Comparison of ENCODE assay signal across 13 cellular contexts in genomic region chr16:81403208-81403600, GRCh38. TPM values are rescaled to one million over a fixed set of nuclear protein-coding genes. Genes with fewer than 3 reads are reported as not detected.
A peak's percentile ranks its signal among the peaks of the same experiment; 100 is the strongest.
DNase-seq lines count a peak whose midpoint lies in the region; ATAC-seq and TF ChIP-seq lines count a peak whose summit lies in the region.
"Had no signal": no experiment of that assay in that cellular context is flagged by ENCODE, and none has a peak within 500 bp of the region (broad histone marks: within the 10 kb centered on the region; RNA-seq: fewer than 3 reads in every experiment).

No MANE protein-coding gene starts in this region.

- H3K79me2 ChIP-seq in hepatocyte: no peaks in the 10 kb centered on the region

- BruUV-seq in Panc1 (replicated peaks; lab: Mats Ljungman, UMichigan): no TSS peak

- TF ChIP-seq POLR2A in Peyer's patch (IDR thresholded peaks at IDR 0.05): no peak

- no peaks in the 10 kb centered on the region for H3K9me3 ChIP-seq in Panc1 (ENCODE audit: control insufficient read depth, insufficient read depth, low read depth, low read length)
- H3K9me3 ChIP-seq in hepatocyte (ENCODE audit: low read depth): no peaks in the 10 kb centered on the region
- H3K9me3 ChIP-seq in Peyer's patch: peaks cover 0 to 5% (median 0%) of the 10 kb centered on the region in 4 donors

- TF ChIP-seq CTCF in Panc1 (IDR thresholded peaks at IDR 0.05) (no peak), hepatocyte (IDR thresholded peaks at IDR 0.05; ENCODE audit: poor library complexity) (no peak), Peyer's patch (IDR thresholded peaks at IDR 0.05) (no peak)

- peaks cover 3% of the 10 kb centered on the region for H3K4me1 Mint-ChIP-seq in activated CD8-positive, alpha-beta memory T cell treated with anti-CD3 and anti-CD28 coated beads, Interleukin-2, amount 10 ng/mL, durations not matched to agents 7 days and 5 days
- H3K4me1 Mint-ChIP-seq in stimulated activated naive B cell treated with anti-CD40 and anti-IgM and Interleukin-4, amounts not matched to agents 10 μg/mL and 1 μg/mL and 100 μg/mL, for 72 hours: peaks cover 2 to 3% of the 10 kb centered on the region in 2 donors
- H3K4me1 Mint-ChIP-seq: endodermal cell, nephron had no signal

- no peaks in the 10 kb centered on the region for H3K9me2 ChIP-seq in hepatocyte (replicated peaks; ENCODE audit: insufficient read depth)

- no peaks in the 10 kb centered on the region for H3K36me3 ChIP-seq in Panc1 (ENCODE audit: control insufficient read depth, insufficient read depth, low read length)
- no peaks in the 10 kb centered on the region for H3K36me3 ChIP-seq in hepatocyte (replicated peaks; ENCODE audit: insufficient read depth, low read depth)
- H3K36me3 ChIP-seq in Peyer's patch: no peaks in the 10 kb centered on the region
- H3K36me3 ChIP-seq: adrenal gland had no signal

- peak overlapping the region; percentile 77; the same call in 1 of the 2 replicates for H3K27ac ChIP-seq in Panc1 (ENCODE audit: low read length)
- H3K27ac ChIP-seq in hepatocyte: no peak overlapping the region
- no peak overlapping the region for H3K27ac ChIP-seq in Peyer's patch
- H3K27ac ChIP-seq: adrenal gland had no signal

- H2AFZ ChIP-seq in hepatocyte: no peak overlapping the region

- H3K9me3 Mint-ChIP-seq in activated CD8-positive, alpha-beta memory T cell treated with anti-CD3 and anti-CD28 coated beads, Interleukin-2, amount 10 ng/mL, durations not matched to agents 7 days and 5 days (ENCODE audit: low read depth): peaks cover 4% of the 10 kb centered on the region
- H3K9me3 Mint-ChIP-seq in stimulated activated naive B cell treated with anti-CD40 and anti-IgM and Interleukin-4, amounts not matched to agents 10 μg/mL and 1 μg/mL and 100 μg/mL, for 72 hours: peaks cover 0 to 2% of the 10 kb centered on the region in 2 donors
- no peaks in the 10 kb centered on the region for H3K9me3 Mint-ChIP-seq in activated naive CD4-positive, alpha-beta T cell treated with anti-CD3 and anti-CD28 coated beads, Interleukin-2, amount 50 U/mL, for 72 hours
- H3K9me3 Mint-ChIP-seq: activated T-cell treated with anti-CD3 and anti-CD28 coated beads, Interleukin-2, amount 50 U/mL, for 24 hours; nephron had no signal

- no peak for ATAC-seq in activated CD8-positive, alpha-beta memory T cell treated with anti-CD3 and anti-CD28 coated beads, Interleukin-2, amount 10 ng/mL, durations not matched to agents 7 days and 5 days
- ATAC-seq in Panc1: no peak
- ATAC-seq in stimulated activated naive B cell treated with anti-CD40 and anti-IgM and Interleukin-4, amounts not matched to agents 10 μg/mL and 1 μg/mL and 100 μg/mL, for 72 hours (replicated peaks): peak in 1 of 2 donors; percentile 8
- no peak for ATAC-seq in GM19463 (IDR thresholded peaks at IDR 0.05; ENCODE audit: unreplicated experiment)
- no peak for ATAC-seq in activated naive CD4-positive, alpha-beta T cell treated with anti-CD3 and anti-CD28 coated beads, Interleukin-2, amount 50 U/mL, for 72 hours

- in situ Hi-C loops in Panc1 (cut with HindIII; ENCODE audit: low pct_unique_long_range_greater_than_20kb, low sequenced_read_pairs): no loop called here

- H3K4me1 ChIP-seq in Panc1 (ENCODE audit: control insufficient read depth, insufficient read depth, low read length) (peaks cover 35% of the 10 kb centered on the region), hepatocyte (ENCODE audit: insufficient read depth) (no peaks in the 10 kb centered on the region), Peyer's patch (peaks cover 0 to 9% (median 3%) of the 10 kb centered on the region in 4 donors)

- no peak overlapping the region for H3K27ac Mint-ChIP-seq in activated CD8-positive, alpha-beta memory T cell treated with anti-CD3 and anti-CD28 coated beads, Interleukin-2, amount 10 ng/mL, durations not matched to agents 7 days and 5 days
- H3K27ac Mint-ChIP-seq in stimulated activated naive B cell treated with anti-CD40 and anti-IgM and Interleukin-4, amounts not matched to agents 10 μg/mL and 1 μg/mL and 100 μg/mL, for 72 hours: peak overlapping the region; percentile 25
- no peak overlapping the region for H3K27ac Mint-ChIP-seq in activated naive CD4-positive, alpha-beta T cell treated with anti-CD3 and anti-CD28 coated beads, Interleukin-2, amount 50 U/mL, for 72 hours
- H3K27ac Mint-ChIP-seq: activated T-cell treated with anti-CD3 and anti-CD28 coated beads, Interleukin-2, amount 50 U/mL, for 24 hours; endodermal cell; nephron had no signal

- peak overlapping the region; percentile 81 for H3K4me2 ChIP-seq in hepatocyte

- POLR2A ChIA-PET in Panc1 (lab: Charles Lee): no interaction called here

- intact Hi-C loops in Panc1 (cut with micrococcal nuclease; ENCODE audit: unreplicated experiment): loop anchor here (2.0 to 10.0 kb wide), 3 partner anchors 44 to 320 kb away; no protein-coding TSS in a partner anchor

- H3K27me3 ChIP-seq in Panc1 (ENCODE audit: control insufficient read depth, insufficient read depth, low read length) (no peaks in the 10 kb centered on the region), hepatocyte (no peaks in the 10 kb centered on the region), Peyer's patch (no peaks in the 10 kb centered on the region)
- H3K27me3 ChIP-seq: adrenal gland had no signal

- H3K27me3 Mint-ChIP-seq in activated CD8-positive, alpha-beta memory T cell treated with anti-CD3 and anti-CD28 coated beads, Interleukin-2, amount 10 ng/mL, durations not matched to agents 7 days and 5 days: peaks cover 9% of the 10 kb centered on the region
- peaks cover 0 to under 1% of the 10 kb centered on the region in 2 donors for H3K27me3 Mint-ChIP-seq in stimulated activated naive B cell treated with anti-CD40 and anti-IgM and Interleukin-4, amounts not matched to agents 10 μg/mL and 1 μg/mL and 100 μg/mL, for 72 hours
- H3K27me3 Mint-ChIP-seq: activated T-cell treated with anti-CD3 and anti-CD28 coated beads, Interleukin-2, amount 50 U/mL, for 24 hours had no signal

- DNase-seq in activated CD8-positive, alpha-beta memory T cell treated with anti-CD3 and anti-CD28 coated beads, Interleukin-2, amount 10 ng/mL, durations not matched to agents 7 days and 5 days: no peak
- no peak for DNase-seq in activated CD8-positive, alpha-beta memory T cell treated with anti-CD3 and anti-CD28 coated beads, Interleukin-2, amount 50 U/mL, for 4 hours
- DNase-seq in Panc1 (ENCODE audit: low read depth, low spot score) (no peak), hepatocyte (ENCODE audit: low spot score) (no peak), Peyer's patch (no peak)
- DNase-seq in stimulated activated naive B cell treated with anti-CD40 and anti-IgM and Interleukin-4, amounts not matched to agents 10 μg/mL and 1 μg/mL and 100 μg/mL, for 72 hours: no peak
- no peak for DNase-seq in activated naive CD4-positive, alpha-beta T cell treated with anti-CD3 and anti-CD28 coated beads, Interleukin-2, amount 50 U/mL, for 72 hours (ENCODE audit: low spot score in 2 of 2)
- DNase-seq: SIG-M5 had no signal

- H3K36me3 Mint-ChIP-seq in activated CD8-positive, alpha-beta memory T cell treated with anti-CD3 and anti-CD28 coated beads, Interleukin-2, amount 10 ng/mL, durations not matched to agents 7 days and 5 days: no peaks in the 10 kb centered on the region
- H3K36me3 Mint-ChIP-seq in stimulated activated naive B cell treated with anti-CD40 and anti-IgM and Interleukin-4, amounts not matched to agents 10 μg/mL and 1 μg/mL and 100 μg/mL, for 72 hours: no peaks in the 10 kb centered on the region
- H3K36me3 Mint-ChIP-seq in activated naive CD4-positive, alpha-beta T cell treated with anti-CD3 and anti-CD28 coated beads, Interleukin-2, amount 50 U/mL, for 72 hours: no peaks in the 10 kb centered on the region

- WGBS in hepatocyte (ENCODE audit: low lambda C conversion rate, missing lambda C conversion rate): 21% methylated on average over 5 of the region's 5 CpGs

- CTCF ChIA-PET in activated CD8-positive, alpha-beta memory T cell treated with anti-CD3 and anti-CD28 coated beads, Interleukin-2, amount 10 ng/mL, durations not matched to agents 7 days and 5 days (lab: Charles Lee): interaction anchor here (0.6 to 2.5 kb wide), 26 partner anchors 8 to 346 kb away, joined by 3 to 19 read pairs (median 4); no protein-coding TSS in a partner anchor
- CTCF ChIA-PET in Panc1 (lab: Charles Lee): interaction anchor here (0.6 to 0.7 kb wide), 4 partner anchors 34 to 299 kb away, joined by 3 to 10 read pairs (median 5); no protein-coding TSS in a partner anchor

- no peaks in the 10 kb centered on the region for H4K20me1 ChIP-seq in hepatocyte (ENCODE audit: insufficient read depth, poor library complexity, severe bottlenecking)

- H3K4me3 Mint-ChIP-seq in activated CD8-positive, alpha-beta memory T cell treated with anti-CD3 and anti-CD28 coated beads, Interleukin-2, amount 10 ng/mL, durations not matched to agents 7 days and 5 days: peak overlapping the region; percentile 44
- H3K4me3 Mint-ChIP-seq in stimulated activated naive B cell treated with anti-CD40 and anti-IgM and Interleukin-4, amounts not matched to agents 10 μg/mL and 1 μg/mL and 100 μg/mL, for 72 hours: peak overlapping the region; percentile 71 to 74
- H3K4me3 Mint-ChIP-seq: activated T-cell treated with anti-CD3 and anti-CD28 coated beads, Interleukin-2, amount 50 U/mL, for 24 hours had no signal

- H3K4me3 ChIP-seq in Panc1 (ENCODE audit: low read depth in 2 of 2, low read length in 2 of 2) (peak overlapping the region in 1 of 2 experiments; percentile 15; a peak in 2 of 4 replicates), hepatocyte (no peak overlapping the region), Peyer's patch (no peak overlapping the region)

RNA-seq across cellular contexts. Expression of gene CMIP, which starts 41.4 kb away (rescaled TPM):
- total RNA-seq in activated CD8-positive, alpha-beta memory T cell treated with anti-CD3 and anti-CD28 coated beads, Interleukin-2, amount 10 ng/mL, durations not matched to agents 7 days and 5 days: 10 to 100 TPM; 77.4 to 98.8 TPM
- 49.7 TPM for total RNA-seq in Panc1 (2021; ENCODE audit: unreplicated experiment)
- polyA plus RNA-seq in Panc1 (2012; ENCODE audit: insufficient read length): 32.8 TPM
- total RNA-seq in hepatocyte: 9.4 and 17.8 TPM in 2 replicates
- 4.6 and 5.8 TPM in 2 replicates for polyA plus RNA-seq in hepatocyte
- 100 to 1,000 TPM in 1 of 4 donors, 10 to 100 TPM in 3; 44.6 to 152 (median 76.5) TPM for total RNA-seq in Peyer's patch
- total RNA-seq in activated naive CD4-positive, alpha-beta T cell treated with anti-CD3 and anti-CD28 coated beads, Interleukin-2, amount 50 U/mL, for 72 hours: 10 to 100 TPM; 35.5 to 51.5 TPM
